In the genomic region with DNA sequence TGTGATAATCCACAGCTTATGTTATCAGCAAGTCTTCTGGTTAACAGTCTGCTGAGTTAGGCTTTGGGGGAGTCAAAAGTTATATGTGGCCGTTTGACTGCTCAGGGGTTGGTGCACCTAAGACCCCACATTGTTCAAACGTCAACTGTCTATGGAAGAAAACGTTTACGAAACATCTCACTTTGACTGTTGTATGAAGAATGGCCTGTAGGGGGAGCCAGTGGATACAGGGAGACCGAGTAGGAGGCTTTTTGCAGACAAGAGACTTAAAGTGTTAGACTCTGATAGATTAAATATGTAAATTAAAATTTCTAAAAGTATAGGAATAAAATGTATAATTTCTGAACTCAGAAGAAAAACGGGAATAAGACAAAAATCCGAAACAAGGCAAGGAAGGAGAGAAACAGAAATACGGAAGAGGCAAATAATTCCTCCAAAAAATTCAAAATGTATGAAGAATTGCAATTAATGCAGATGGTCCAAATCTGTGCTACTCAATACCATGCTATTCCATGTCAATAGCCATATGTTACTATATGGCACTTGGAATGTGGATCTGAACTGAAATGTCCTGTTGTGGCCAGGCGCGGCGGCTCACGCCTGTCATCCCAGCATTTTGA, we compare ENCODE assay signal across 8 cellular contexts. TPM values are rescaled to one million over a fixed set of nuclear protein-coding genes. Genes with fewer than 3 reads are reported as not detected.
DNase-seq lines count a peak whose midpoint lies in the region; ATAC-seq and TF ChIP-seq lines count a peak whose summit lies in the region.

No MANE protein-coding gene starts in this region.

- no peaks in the 10 kb centered on the region for H3K9me2 ChIP-seq in OCI-LY1 (ENCODE audit: low read depth, low read length)

- no peak for TF ChIP-seq POLR2A in esophagus muscularis mucosa (IDR thresholded peaks at IDR 0.05; ENCODE audit: low read depth)

- H3K27me3 Mint-ChIP-seq in natural killer cell (ENCODE audit: low read depth in 2 of 2): peaks cover 0 to 7% of the 10 kb centered on the region in 2 donors

- H3K9ac ChIP-seq in OCI-LY1 (ENCODE audit: low read length): no peak overlapping the region

- no peaks in the 10 kb centered on the region for H3K79me2 ChIP-seq in OCI-LY1 (ENCODE audit: insufficient read depth, low read length)

- H3K27me3 ChIP-seq in OCI-LY1 (ENCODE audit: insufficient read depth, low read length): no peaks in the 10 kb centered on the region
- H3K27me3 ChIP-seq in esophagus muscularis mucosa: peaks cover 0 to 24% (median 0%) of the 10 kb centered on the region in 4 donors

- no peaks in the 10 kb centered on the region; the same call in 1 of the 2 replicates for H3K36me3 ChIP-seq in OCI-LY1 (ENCODE audit: insufficient read depth, low read length)
- no peaks in the 10 kb centered on the region for H3K36me3 ChIP-seq in esophagus muscularis mucosa

- peaks cover 8% of the 10 kb centered on the region for H3K4me1 ChIP-seq in OCI-LY1 (ENCODE audit: insufficient read depth, low read length, severe bottlenecking)
- peaks cover 0 to 6% (median 1%) of the 10 kb centered on the region in 4 donors for H3K4me1 ChIP-seq in esophagus muscularis mucosa

- DNase-seq in COLO829 (ENCODE audit: low spot score) (peak; percentile 46), HT1080 (ENCODE audit: low read depth) (peak; percentile 55), esophagus muscularis mucosa (ENCODE audit: extremely low spot score) (no peak), natural killer cell (peak; percentile 65)
- DNase-seq in activated CD8-positive, alpha-beta memory T cell treated with anti-CD3 and anti-CD28 coated beads, Interleukin-2, amount 50 U/mL, for 48 hours: peak; percentile 86
- DNase-seq in stimulated activated naive CD4-positive, alpha-beta T cell treated with Interleukin-2 at 50 U/mL for 16 hours (lab: John Stamatoyannopoulos, UW): peak; percentile 65

- ATAC-seq in natural killer cell: peak; percentile 92 to 98 (median 95)
- ATAC-seq in HG02759 (IDR thresholded peaks at IDR 0.05; ENCODE audit: unreplicated experiment): no peak

- no peaks in the 10 kb centered on the region for H3K9me3 Mint-ChIP-seq in natural killer cell

- peak overlapping the region; percentile 4 for H3K4me3 Mint-ChIP-seq in natural killer cell

- no peak overlapping the region for H3K4me3 ChIP-seq in OCI-LY1 (ENCODE audit: low read depth, low read length, poor library complexity, severe bottlenecking)
- no peak overlapping the region for H3K4me3 ChIP-seq in esophagus muscularis mucosa

- TF ChIP-seq EP300 in esophagus muscularis mucosa (IDR thresholded peaks at IDR 0.05): no peak

- no peaks in the 10 kb centered on the region for H3K36me3 Mint-ChIP-seq in natural killer cell

- H3K4me2 ChIP-seq in OCI-LY1 (ENCODE audit: low read length): 0 out of 2 replicates have a peak overlapping the region, but pooled peaks have one; percentile 28

- no peak overlapping the region for H2AFZ ChIP-seq in OCI-LY1 (ENCODE audit: low read length)

- H3F3A ChIP-seq in OCI-LY1 (ENCODE audit: insufficient read depth, low read length): no peaks in the 10 kb centered on the region

- H3K27ac ChIP-seq in OCI-LY1 (ENCODE audit: low read depth, low read length, poor library complexity, severe bottlenecking) (peak overlapping the region; percentile 5), esophagus muscularis mucosa (replicated peaks in 1 of 4) (no peak overlapping the region)

- peaks cover 11 to 20% of the 10 kb centered on the region in 2 donors for H3K4me1 Mint-ChIP-seq in natural killer cell

- no peaks in the 10 kb centered on the region for H4K20me1 ChIP-seq in OCI-LY1 (ENCODE audit: insufficient read depth, low read length)

- TF ChIP-seq CTCF in OCI-LY1 (IDR thresholded peaks at IDR 0.05; ENCODE audit: low read length) (peak; percentile 67), esophagus muscularis mucosa (IDR thresholded peaks at IDR 0.05) (peak; percentile 75 to 88 (median 86)), natural killer cell (IDR thresholded peaks at IDR 0.05) (peak; percentile 81)

- peak overlapping the region in 1 of 2 donors; percentile 66 for H3K27ac Mint-ChIP-seq in natural killer cell

- intact Hi-C loops in esophagus muscularis mucosa (cut with DNase I) (loop anchor here (1.0 to 10.0 kb wide), 2 partner anchors 103 to 231 kb away; a partner anchor contains a TSS), natural killer cell (cut with micrococcal nuclease) (loop anchor here (1.0 to 2.0 kb wide), 4 partner anchors 39 to 231 kb away; a partner anchor contains a TSS)

- 39% methylated on average over 12 of the region's 12 CpGs for WGBS in esophagus muscularis mucosa

- H3K9me3 ChIP-seq in OCI-LY1 (ENCODE audit: low read length) (peaks cover 4% of the 10 kb centered on the region; the same call in 1 of the 2 replicates), esophagus muscularis mucosa (no peaks in the 10 kb centered on the region)

RNA-seq across cellular contexts. Expression of a gene that starts 37.8 kb away (rescaled TPM):
- not detected in 2 replicates for total RNA-seq in HT1080 (2014; rRNA removed; shearing (Covaris generic))
- polyA plus RNA-seq in HT1080 (2015; cell fraction: cytosol; rRNA removed): not detected in 2 replicates
- not detected in 2 replicates for polyA plus RNA-seq in HT1080 (2015; cell fraction: nucleus; rRNA removed)
- total RNA-seq in esophagus muscularis mucosa (1 to 10 TPM in 1 of 4 donors, under 1 TPM in 3; 0.42 to 3.0 (median 0.70) TPM), natural killer cell (10 to 100 TPM; 10.8 to 20.0 (median 11.8) TPM)

RNA-seq across cellular contexts. Expression of a gene that starts 41.2 kb away (rescaled TPM):
- 136 and 156 TPM in 2 replicates for total RNA-seq in HT1080 (2014; rRNA removed; shearing (Covaris generic))
- polyA plus RNA-seq in HT1080 (2015; cell fraction: cytosol; rRNA removed): 108 and 140 TPM in 2 replicates
- 42.6 and 68.2 TPM in 2 replicates for polyA plus RNA-seq in HT1080 (2015; cell fraction: nucleus; rRNA removed)
- total RNA-seq in esophagus muscularis mucosa (under 1 TPM in 2 of 4 donors, not detected in 2; 0.52 to 0.84 TPM), natural killer cell (1 to 10 TPM in 2 of 3 donors, under 1 TPM in 1; 0.52 to 1.2 (median 1.2) TPM)

Comparison
In these comparisons a context has a peak if more than half of its experiments do, and no peak if none do; other contexts are left out.
1. RNA of a gene that starts 41.2 kb away (total RNA-seq): 136 to 156 TPM in HT1080; 0.52 to 1.2 TPM in natural killer cell and 0.52 to 0.84 TPM in esophagus muscularis mucosa; every median in the first group is over 10 times any median in the second.
2. Peak in every context shown above with its lines, with median percentiles within 50 percentile points of each other: CTCF ChIP-seq.